In the genomic region with DNA sequence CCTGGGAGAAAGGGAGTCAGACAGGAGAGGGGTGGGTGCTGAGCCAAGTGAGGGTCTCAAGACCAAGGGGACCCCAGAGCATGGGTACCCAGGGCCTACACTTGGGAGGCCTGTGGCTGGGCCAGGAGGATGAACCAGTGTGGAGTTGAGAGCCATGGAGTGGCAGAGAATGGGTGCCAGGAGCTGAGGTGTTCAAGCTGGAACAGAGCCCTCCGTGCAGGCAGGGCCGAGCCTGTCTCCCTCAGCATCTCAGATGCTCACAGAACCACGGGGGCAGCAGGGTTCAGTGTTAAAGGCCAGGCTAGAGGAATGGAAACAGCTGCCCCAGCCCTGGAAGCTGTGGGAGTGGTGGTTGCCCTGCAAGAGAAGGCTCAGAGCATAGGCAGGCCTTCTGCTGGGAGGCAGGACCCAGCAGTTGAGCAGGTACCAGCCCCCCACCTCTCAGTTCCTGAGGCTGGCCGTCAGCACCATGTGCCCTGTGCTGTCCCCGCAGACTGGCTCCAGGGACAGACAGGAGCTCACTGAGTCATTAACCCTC, we compare ENCODE assay signal across 19 cellular contexts. TPM values are rescaled to one million over a fixed set of nuclear protein-coding genes. Genes with fewer than 3 reads are reported as not detected.
"Had no signal": no experiment of that assay in that cellular context is flagged by ENCODE, and none has a peak within 500 bp of the region (broad histone marks: within the 10 kb centered on the region; RNA-seq: fewer than 3 reads in every experiment).

No MANE protein-coding gene starts in this region.

- DNase-seq: activated CD4-positive, alpha-beta T cell treated with anti-CD3 and anti-CD28 coated beads for 1 hour; activated CD4-positive, alpha-beta T cell treated with anti-CD3 and anti-CD28 coated beads, Interleukin-2, amount 50 U/mL, for 4 hours; activated naive CD4-positive, alpha-beta T cell treated with anti-CD3 and anti-CD28 coated beads for 36 hours; activated T-cell treated with anti-CD3 and anti-CD28 coated beads for 4 hours; amniotic stem cell; body of pancreas; central memory CD4-positive, alpha-beta T cell; effector memory CD8-positive, alpha-beta T cell; foreskin melanocyte; head of caudate nucleus; kidney glomerular epithelial cell; mesendoderm; ovary; spleen; stomach; T-helper 1 cell had no signal

- H3K4me3 ChIP-seq: body of pancreas, neural progenitor cell, ovary, spleen, stomach had no signal

- H3K4me2 ChIP-seq: neural progenitor cell had no signal

- H3K27me3 ChIP-seq: body of pancreas, neural progenitor cell, ovary, spleen, stomach had no signal

- H3K36me3 ChIP-seq: neural progenitor cell, ovary, spleen, stomach had no signal

- H3K4me1 ChIP-seq: body of pancreas, neural progenitor cell had no signal

- H3K9ac ChIP-seq: neural progenitor cell had no signal

- ATAC-seq: activated T-helper 17 cell treated with anti-CD3 and anti-CD28 coated beads, Interleukin-2, amount 50 U/mL, for 72 hours; body of pancreas; effector memory CD8-positive, alpha-beta T cell; sciatic nerve had no signal

- H3K9me3 ChIP-seq: body of pancreas, ovary, spleen, stomach had no signal

- H2AFZ ChIP-seq: neural progenitor cell had no signal

- H3K27ac ChIP-seq: body of pancreas, neural progenitor cell, ovary, spleen, stomach had no signal

RNA-seq across cellular contexts. Expression of gene RSPH14, which starts 32.3 kb away (rescaled TPM):
- total RNA-seq: activated T-helper 17 cell treated with anti-CD3 and anti-CD28 coated beads, Interleukin-2, amount 50 U/mL, for 72 hours; stomach had no signal

RNA-seq across cellular contexts. Expression of gene RAB36, which starts 35.8 kb away (rescaled TPM):
- total RNA-seq: activated naive CD4-positive, alpha-beta T cell treated with anti-CD3 and anti-CD28 coated beads for 36 hours had no signal
